18 cellular contexts compared by ENCODE assay signal in the genomic region with DNA sequence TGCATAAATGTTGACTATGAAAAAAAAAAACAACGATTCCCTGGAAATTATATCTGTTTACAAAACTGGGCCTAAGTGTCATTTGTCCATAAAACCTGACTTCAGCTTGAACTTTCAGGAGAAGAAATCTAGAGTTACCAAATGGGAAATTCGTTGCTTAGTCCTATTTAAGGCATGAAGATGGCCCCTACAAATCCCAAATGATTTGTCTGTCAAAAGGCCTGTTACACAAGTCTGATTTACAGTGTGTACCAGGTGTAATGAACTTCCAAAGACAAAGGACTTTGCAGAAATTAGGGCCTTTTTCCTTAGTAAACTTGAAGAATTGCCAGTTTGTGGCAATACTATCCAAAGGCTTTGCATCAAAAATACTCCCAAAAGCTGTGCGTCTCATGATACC.
"Had no signal": no experiment of that assay in that cellular context is flagged by ENCODE, and none has a peak within 500 bp of the region (broad histone marks: within the 10 kb centered on the region; RNA-seq: fewer than 3 reads in every experiment).

No MANE protein-coding gene starts in this region.

- H3K27me3 ChIP-seq: foreskin keratinocyte, neutrophil, right lobe of liver, testis, tibial nerve, upper lobe of right lung, vagina had no signal

- H3K9me3 ChIP-seq: neutrophil, psoas muscle, right lobe of liver, testis, tibial nerve, upper lobe of right lung, vagina had no signal

- ATAC-seq: effector memory CD8-positive, alpha-beta T cell; foreskin keratinocyte; left colon; psoas muscle; right lobe of liver; stimulated activated effector memory CD8-positive, alpha-beta T cell treated with anti-CD3 and anti-CD28 coated beads, Interleukin-12 subunit alpha, Interleukin-12 subunit beta, amount 100 ng/mL, for 72 hours; upper lobe of right lung had no signal

- H3K27ac Mint-ChIP-seq: dendritic cell treated with granulocyte-macrophage colony-stimulating factor and Interleukin-4, amounts not matched to agents 40 ng/mL and 50 ng/mL, for 4 days; effector memory CD8-positive, alpha-beta T cell; stimulated activated effector memory CD8-positive, alpha-beta T cell treated with anti-CD3 and anti-CD28 coated beads, Interleukin-12 subunit alpha, Interleukin-12 subunit beta, amount 100 ng/mL, for 72 hours; stimulated activated naive CD8-positive, alpha-beta T cell treated with anti-CD3 and anti-CD28 coated beads, Interleukin-15, Interleukin-2, amounts not matched to agents 100 ng/mL and 50 ng/mL, for 24 hours had no signal

- H3K4me1 Mint-ChIP-seq: stimulated activated effector memory CD8-positive, alpha-beta T cell treated with anti-CD3 and anti-CD28 coated beads, Interleukin-12 subunit alpha, Interleukin-12 subunit beta, amount 100 ng/mL, for 72 hours had no signal

- DNase-seq: effector memory CD8-positive, alpha-beta T cell; foreskin keratinocyte; left colon; mesendoderm; naive B cell; psoas muscle; retina; right lobe of liver; stimulated activated CD4-positive, alpha-beta T cell treated with anti-CD3 and anti-CD28 coated beads, Interleukin-4, amount 100 ng/mL, for 1 hour; stimulated activated CD8-positive, alpha-beta memory T cell treated with anti-CD3 and anti-CD28 coated beads, Interleukin-4, amount 100 ng/mL, for 48 hours; testis; upper lobe of right lung had no signal

- H3K36me3 Mint-ChIP-seq: stimulated activated effector memory CD8-positive, alpha-beta T cell treated with anti-CD3 and anti-CD28 coated beads, Interleukin-12 subunit alpha, Interleukin-12 subunit beta, amount 100 ng/mL, for 72 hours had no signal

- H3K4me3 Mint-ChIP-seq: dendritic cell treated with granulocyte-macrophage colony-stimulating factor and Interleukin-4, amounts not matched to agents 40 ng/mL and 50 ng/mL, for 4 days; effector memory CD8-positive, alpha-beta T cell; naive B cell; stimulated activated effector memory CD8-positive, alpha-beta T cell treated with anti-CD3 and anti-CD28 coated beads, Interleukin-12 subunit alpha, Interleukin-12 subunit beta, amount 100 ng/mL, for 72 hours; stimulated activated naive CD8-positive, alpha-beta T cell treated with anti-CD3 and anti-CD28 coated beads, Interleukin-15, Interleukin-2, amounts not matched to agents 100 ng/mL and 50 ng/mL, for 24 hours had no signal

- H3K4me3 ChIP-seq: psoas muscle, right lobe of liver, testis, tibial nerve, upper lobe of right lung, vagina had no signal

- H3K4me1 ChIP-seq: psoas muscle, right lobe of liver, testis had no signal

- H3K9me3 Mint-ChIP-seq: dendritic cell treated with granulocyte-macrophage colony-stimulating factor and Interleukin-4, amounts not matched to agents 40 ng/mL and 50 ng/mL, for 4 days; effector memory CD8-positive, alpha-beta T cell; stimulated activated effector memory CD8-positive, alpha-beta T cell treated with anti-CD3 and anti-CD28 coated beads, Interleukin-12 subunit alpha, Interleukin-12 subunit beta, amount 100 ng/mL, for 72 hours; stimulated activated naive CD8-positive, alpha-beta T cell treated with anti-CD3 and anti-CD28 coated beads, Interleukin-15, Interleukin-2, amounts not matched to agents 100 ng/mL and 50 ng/mL, for 24 hours had no signal

- H3K36me3 ChIP-seq: neutrophil, right lobe of liver, tibial nerve, upper lobe of right lung, vagina had no signal

- H3K27ac ChIP-seq: neutrophil, psoas muscle, right lobe of liver, testis, tibial nerve, upper lobe of right lung, vagina had no signal

- H3K27me3 Mint-ChIP-seq: dendritic cell treated with granulocyte-macrophage colony-stimulating factor and Interleukin-4, amounts not matched to agents 40 ng/mL and 50 ng/mL, for 4 days; naive B cell; stimulated activated naive CD8-positive, alpha-beta T cell treated with anti-CD3 and anti-CD28 coated beads, Interleukin-15, Interleukin-2, amounts not matched to agents 100 ng/mL and 50 ng/mL, for 24 hours had no signal
